Comparison of ENCODE assay signal across 10 cellular contexts in the genomic region with DNA sequence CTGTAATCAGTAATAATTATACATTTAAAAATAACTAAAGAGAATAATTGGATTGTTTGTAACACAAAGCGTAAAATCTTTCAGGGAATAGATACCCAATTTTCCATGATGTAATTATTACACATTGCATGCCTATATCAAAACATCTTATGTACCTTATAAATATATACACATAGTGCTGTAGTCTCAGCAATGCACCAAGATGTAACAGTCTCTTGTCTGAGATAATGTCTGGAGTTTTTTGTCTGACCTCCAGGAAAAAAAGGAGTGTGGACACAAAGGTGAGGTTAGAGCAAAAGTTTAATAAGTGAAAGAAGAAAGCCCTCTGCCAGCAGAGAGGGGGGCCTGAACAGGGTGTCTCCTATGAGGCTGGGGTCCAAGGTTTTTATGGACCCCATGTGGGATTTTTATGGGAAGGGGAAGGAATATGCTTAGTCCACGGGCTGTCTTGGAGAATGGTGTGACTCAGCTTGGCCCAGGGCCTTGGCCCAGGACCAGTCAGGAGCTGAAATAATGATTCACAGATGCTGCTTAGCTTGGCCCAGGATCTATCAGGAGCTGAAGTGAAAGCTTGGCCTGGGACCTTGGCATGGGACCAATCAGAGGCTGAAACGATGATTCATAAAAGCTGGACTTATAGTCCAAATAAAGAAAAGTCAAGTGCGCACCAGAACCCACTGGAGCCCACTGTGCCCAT.
DNase-seq lines count a peak whose midpoint lies in the region; ATAC-seq and TF ChIP-seq lines count a peak whose summit lies in the region.
"Had no signal": no experiment of that assay in that cellular context is flagged by ENCODE, and none has a peak within 500 bp of the region (broad histone marks: within the 10 kb centered on the region; RNA-seq: fewer than 3 reads in every experiment).

No MANE protein-coding gene starts in this region.

- no peak overlapping the region for H2BK120ac ChIP-seq in neuronal stem cell (ENCODE audit: low read depth, low read length)

- peak overlapping the region; percentile 18 for H3K4me3 ChIP-seq in adipocyte (ENCODE audit: low read length)
- H3K4me3 ChIP-seq in heart right ventricle = no peak overlapping the region
- peak overlapping the region in 1 of 4 donors; percentile 4 for H3K4me3 ChIP-seq in sigmoid colon
- H3K4me3 ChIP-seq in neuronal stem cell (ENCODE audit: low read length in 2 of 2) = no peak overlapping the region
- H3K4me3 ChIP-seq: K562 had no signal

- no peak overlapping the region for H3K9ac ChIP-seq in adipocyte (ENCODE audit: low read length)
- no peak overlapping the region for H3K9ac ChIP-seq in neuronal stem cell (ENCODE audit: low read depth, low read length, poor library complexity)

- H3K4me2 ChIP-seq in neuronal stem cell (ENCODE audit: insufficient read depth, low read length, poor library complexity, severe bottlenecking) = no peak overlapping the region

- no peak overlapping the region for H2BK5ac ChIP-seq in neuronal stem cell (ENCODE audit: low read length)

- TF ChIP-seq EP300 in sigmoid colon (IDR thresholded peaks at IDR 0.05) = peak in 1 of 4 donors; percentile 76

- no peak overlapping the region for H2AFZ ChIP-seq in neuronal stem cell (ENCODE audit: low read length)

- no peak overlapping the region for H2BK12ac ChIP-seq in neuronal stem cell (ENCODE audit: low read length)

- H3K27me3 ChIP-seq in adipocyte (replicated peaks; ENCODE audit: control insufficient read depth, insufficient read depth, low read length) (peaks cover 6% of the 10 kb centered on the region), heart right ventricle (no peaks in the 10 kb centered on the region), sigmoid colon (no peaks in the 10 kb centered on the region), neuronal stem cell (ENCODE audit: control insufficient read depth in 3 of 3, insufficient read depth in 3 of 3, low read depth in 1 of 3, low read length in 3 of 3) (no peaks in the 10 kb centered on the region)

- no peak overlapping the region for H2AK5ac ChIP-seq in neuronal stem cell (ENCODE audit: low read depth, low read length)

- no peak overlapping the region for H2BK15ac ChIP-seq in neuronal stem cell (ENCODE audit: low read length)

- TF ChIP-seq POLR2A in sigmoid colon (IDR thresholded peaks at IDR 0.05) = no peak

- peak overlapping the region in 3 of 10 donors; percentile 8 to 62 (median 41) for H3K27ac ChIP-seq in heart right ventricle
- peak overlapping the region in 3 of 4 donors; percentile 67 to 81 (median 77) for H3K27ac ChIP-seq in sigmoid colon
- H3K27ac ChIP-seq in neuronal stem cell (replicated peaks; ENCODE audit: low read length) = no peak overlapping the region

- H4K8ac ChIP-seq in neuronal stem cell (ENCODE audit: low read depth, low read length) = no peak overlapping the region

- H3K9me3 ChIP-seq in adipocyte (ENCODE audit: control insufficient read depth, low read length) (no peaks in the 10 kb centered on the region), heart right ventricle (peaks cover 0 to 14% (median 0%) of the 10 kb centered on the region in 11 donors), sigmoid colon (no peaks in the 10 kb centered on the region), neuronal stem cell (replicated peaks in 1 of 2; ENCODE audit: control insufficient read depth in 2 of 2, insufficient read depth in 1 of 2, low read depth in 1 of 2, low read length in 2 of 2) (no peaks in the 10 kb centered on the region)

- no peak for TF ChIP-seq CTCF in heart right ventricle (IDR thresholded peaks at IDR 0.05)
- TF ChIP-seq CTCF in sigmoid colon (IDR thresholded peaks at IDR 0.05) = no peak

- peak; percentile 95 to 100 (median 98) for ATAC-seq in heart right ventricle
- ATAC-seq in HG02623 (IDR thresholded peaks at IDR 0.05; ENCODE audit: unreplicated experiment) = no peak
- ATAC-seq in GM21786 (IDR thresholded peaks at IDR 0.05; ENCODE audit: unreplicated experiment) = no peak
- no peak for ATAC-seq in HG03469 (IDR thresholded peaks at IDR 0.05; ENCODE audit: unreplicated experiment)
- ATAC-seq: K562 had no signal

- no peak overlapping the region for H3K18ac ChIP-seq in neuronal stem cell (ENCODE audit: low read length)

- no peak overlapping the region for H3K4ac ChIP-seq in neuronal stem cell (ENCODE audit: low read length)

- intact Hi-C loops in heart right ventricle (cut with DNase I) (no loop called here), sigmoid colon (cut with DNase I) (no loop called here)

- no peak overlapping the region for H3K14ac ChIP-seq in neuronal stem cell (ENCODE audit: low read length)

- DNase-seq in GM03348 (ENCODE audit: low spot score) (peak; percentile 53), adipocyte (ENCODE audit: low read depth) (peak; percentile 98), heart right ventricle (peak; percentile 71 to 86), sigmoid colon (peak; percentile 94), neuronal stem cell (ENCODE audit: low spot score) (no peak)
- DNase-seq: hippocampal formation had no signal

- H3K36me3 ChIP-seq in adipocyte (ENCODE audit: control insufficient read depth, insufficient read depth, low read length, severe bottlenecking) (no peaks in the 10 kb centered on the region), heart right ventricle (no peaks in the 10 kb centered on the region), sigmoid colon (no peaks in the 10 kb centered on the region), neuronal stem cell (replicated peaks in 1 of 2; ENCODE audit: control insufficient read depth in 2 of 2, insufficient read depth in 2 of 2, low read length in 2 of 2) (no peaks in the 10 kb centered on the region)

- H3K23ac ChIP-seq in neuronal stem cell (ENCODE audit: low read depth, low read length, poor library complexity) = no peak overlapping the region

- peaks cover 10% of the 10 kb centered on the region for H3K4me1 ChIP-seq in adipocyte (ENCODE audit: control insufficient read depth, insufficient read depth, low read length)
- H3K4me1 ChIP-seq in heart right ventricle = peaks cover 0 to 14% (median 5%) of the 10 kb centered on the region in 9 donors
- H3K4me1 ChIP-seq in sigmoid colon = peaks cover 0 to 33% (median 26%) of the 10 kb centered on the region in 4 donors
- H3K4me1 ChIP-seq in neuronal stem cell (ENCODE audit: control insufficient read depth in 2 of 2, insufficient read depth in 1 of 2, low read depth in 1 of 2, low read length in 2 of 2) = no peaks in the 10 kb centered on the region

- H3K79me1 ChIP-seq in neuronal stem cell (ENCODE audit: low read depth, low read length) = no peaks in the 10 kb centered on the region

- 26 to 27% methylated on average over 4 of the region's 4 CpGs for WGBS in heart right ventricle, 2 donors
- 49 to 56% methylated on average over 4 of the region's 4 CpGs for WGBS in sigmoid colon, 2 donors
- WGBS in neuronal stem cell (ENCODE audit: extremely low coverage in 2 of 2, insufficient read length in 2 of 2, insufficient replicate concordance in 1 of 2), 2 donors = no CpG with 5 or more reads among the region's 4 CpGs

- no peak overlapping the region for H4K91ac ChIP-seq in neuronal stem cell (ENCODE audit: low read depth, low read length, poor library complexity)

Comparison
In these comparisons a context has a peak if more than half of its experiments do, and no peak if none do; other contexts are left out.
1. ATAC-seq: peak in heart right ventricle (8 of 8); none in HG02623 (single experiment), GM21786 (single experiment) and HG03469 (single experiment).